In the genomic region with DNA sequence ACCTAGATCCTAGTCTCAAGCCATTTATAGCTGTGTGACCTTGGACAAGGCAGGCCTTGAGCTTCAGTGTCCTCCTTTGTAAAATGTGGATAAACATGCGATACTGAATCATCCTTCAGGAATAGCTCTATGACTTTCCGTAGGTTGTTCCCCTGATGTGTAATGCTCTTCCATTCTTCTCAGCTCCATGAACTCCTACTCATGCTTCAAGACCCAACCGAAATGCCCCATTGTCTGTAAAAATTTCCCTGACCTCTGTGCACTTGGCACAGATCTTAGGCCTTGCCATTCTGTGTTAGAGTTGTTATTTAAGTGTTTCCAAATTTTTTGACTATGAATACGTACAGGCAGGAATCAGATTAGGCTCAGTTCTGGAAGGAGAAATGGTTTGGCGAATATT, we compare ENCODE assay signal across 10 cellular contexts. TPM values are rescaled to one million over a fixed set of nuclear protein-coding genes. Genes with fewer than 3 reads are reported as not detected.
"Had no signal": no experiment of that assay in that cellular context is flagged by ENCODE, and none has a peak within 500 bp of the region (broad histone marks: within the 10 kb centered on the region; RNA-seq: fewer than 3 reads in every experiment).

No MANE protein-coding gene starts in this region.

- H3K36me3 ChIP-seq: heart left ventricle, right atrium auricular region had no signal

- H3K27ac ChIP-seq: body of pancreas, epithelial cell of prostate, heart left ventricle, right atrium auricular region had no signal

- H3K4me2 ChIP-seq: smooth muscle cell had no signal

- H3K9me3 ChIP-seq: body of pancreas, heart left ventricle, mucosa of descending colon, right atrium auricular region, testis had no signal

- H3K4me3 ChIP-seq: body of pancreas, heart left ventricle, mucosa of descending colon, right atrium auricular region, smooth muscle cell, testis had no signal

- H3K27me3 ChIP-seq: body of pancreas, heart left ventricle, right atrium auricular region, testis had no signal

RNA-seq across cellular contexts. Expression of a gene that starts 3.3 kb away (rescaled TPM):
- total RNA-seq: activated T-cell treated with anti-CD3 and anti-CD28 coated beads, Interleukin-2, amount 50 U/mL, for 4 hours had no signal

RNA-seq across cellular contexts. Expression of a gene that starts 29.5 kb away (rescaled TPM):
- total RNA-seq: activated CD4-positive, alpha-beta memory T cell treated with anti-CD3 and anti-CD28 coated beads, Interleukin-2, amount 10 ng/mL, durations not matched to agents 7 days and 5 days; natural killer cell had no signal
